In the genomic region with DNA sequence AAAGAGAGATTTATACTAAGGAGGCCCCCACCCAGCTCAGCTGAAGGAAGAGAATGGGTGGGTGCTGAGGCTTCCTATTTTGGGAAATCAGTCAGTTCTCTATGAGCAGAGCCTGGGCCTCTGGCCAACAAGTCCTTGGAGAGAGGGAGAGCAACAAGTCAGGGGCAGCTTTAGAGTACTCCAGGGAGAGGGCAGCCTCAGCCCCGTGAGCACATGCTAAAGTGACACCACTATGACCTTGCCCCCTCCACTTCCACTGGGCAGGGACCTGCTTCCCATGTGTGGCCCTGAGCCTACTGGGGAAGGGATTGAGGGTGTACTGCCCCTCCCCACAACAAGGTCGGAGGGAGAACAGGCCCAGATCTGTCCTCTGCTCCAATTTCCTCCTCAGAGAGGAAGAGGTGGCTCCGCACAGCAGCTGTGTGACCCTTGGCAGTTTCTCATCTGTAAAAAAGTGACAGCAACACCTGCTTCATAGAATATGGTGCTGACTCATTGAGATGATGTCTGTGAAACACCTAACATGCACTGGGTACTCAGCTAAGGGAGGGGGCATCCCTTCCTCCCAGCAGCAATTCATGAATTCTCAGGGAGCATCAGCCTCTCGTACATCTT, we compare ENCODE assay signal across 8 cellular contexts.
DNase-seq lines count a peak whose midpoint lies in the region; ATAC-seq and TF ChIP-seq lines count a peak whose summit lies in the region.

No MANE protein-coding gene starts in this region.

- H3K9me3 ChIP-seq in KOPT-K1 (ENCODE audit: insufficient read depth, low read length, poor library complexity, severe bottlenecking): no peaks in the 10 kb centered on the region
- H3K9me3 ChIP-seq in upper lobe of left lung: no peaks in the 10 kb centered on the region

- no peak for TF ChIP-seq CTCF in upper lobe of left lung (IDR thresholded peaks at IDR 0.05)

- H3K27ac ChIP-seq in KOPT-K1 (ENCODE audit: low read depth, low read length, poor library complexity, severe bottlenecking) (peak overlapping the region; percentile 4), upper lobe of left lung (peak overlapping the region in 3 of 4 donors; percentile 59 to 72 (median 67))

- H3K27me3 ChIP-seq in upper lobe of left lung: no peaks in the 10 kb centered on the region

- 40 to 42% methylated on average over 4 of the region's 4 CpGs for WGBS in upper lobe of left lung, 2 donors

- ATAC-seq in GM19452 (IDR thresholded peaks at IDR 0.05; ENCODE audit: unreplicated experiment) (peak; percentile 61), upper lobe of left lung (ENCODE audit: low FRiP score in 2 of 2) (peak in 1 of 2 donors; percentile 37)

- H3K4me1 ChIP-seq in upper lobe of left lung: peaks cover 79 to 90% (median 89%) of the 10 kb centered on the region in 4 donors

- TF ChIP-seq EP300 in upper lobe of left lung (IDR thresholded peaks at IDR 0.05): no peak

- DNase-seq in COLO668 (lab: John Stamatoyannopoulos, UW; ENCODE audit: unreplicated experiment): peak; percentile 59
- peak; percentile 66 for DNase-seq in globus pallidus (ENCODE audit: low spot score)
- peak in 1 of 2 donors; percentile 54 for DNase-seq in upper lobe of left lung
- no peak for DNase-seq in dedifferentiated amniotic fluid mesenchymal stem cell (ENCODE audit: extremely low spot score)
- DNase-seq in NCI-H187 treated with DMSO at 0.1 percent for 48 hours (lab: John Stamatoyannopoulos, UW): no peak
- no peak for DNase-seq in activated naive CD4-positive, alpha-beta T cell treated with anti-CD3 and anti-CD28 coated beads, Interleukin-2, amount 50 U/mL, for 16 hours

- H3K36me3 ChIP-seq in KOPT-K1 (ENCODE audit: insufficient read depth, low read length) (no peaks in the 10 kb centered on the region), upper lobe of left lung (no peaks in the 10 kb centered on the region)

- no peak for TF ChIP-seq POLR2A in upper lobe of left lung (IDR thresholded peaks at IDR 0.05)

- H3K4me3 ChIP-seq in upper lobe of left lung: no peak overlapping the region

Comparison
In these comparisons a context has a peak if more than half of its experiments do, and no peak if none do; other contexts are left out.
1. DNase-seq: peak in COLO668 (single experiment) and globus pallidus (single experiment); none in dedifferentiated amniotic fluid mesenchymal stem cell (single experiment), NCI-H187 treated with DMSO at 0.1 percent for 48 hours (single experiment) and activated naive CD4-positive, alpha-beta T cell treated with anti-CD3 and anti-CD28 coated beads, Interleukin-2, amount 50 U/mL, for 16 hours (single experiment).